8 cellular contexts compared by ENCODE assay signal in the genomic region with DNA sequence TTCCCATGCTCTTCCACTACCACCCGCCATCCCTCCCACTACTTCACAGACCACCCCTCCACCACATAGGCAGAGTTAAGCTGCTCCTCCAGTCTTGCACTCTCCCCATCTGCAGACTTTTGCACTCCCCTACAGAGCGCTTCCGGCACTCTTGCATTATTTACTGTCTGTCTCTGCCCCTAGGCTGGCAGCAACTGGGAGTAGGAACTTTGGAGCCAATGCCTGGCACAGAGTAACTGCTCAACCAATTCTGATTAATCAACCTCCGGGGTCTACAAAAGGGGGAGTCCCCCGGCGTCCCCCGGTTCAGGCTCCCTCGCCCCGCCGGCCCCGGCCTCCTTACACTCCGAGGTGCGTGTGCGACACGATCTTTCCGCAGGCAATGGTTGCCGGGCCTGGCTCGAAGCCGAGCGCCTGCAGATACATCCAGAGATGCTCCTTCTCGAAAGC. TPM values are rescaled to one million over a fixed set of nuclear protein-coding genes. Genes with fewer than 3 reads are reported as not detected.
DNase-seq lines count a peak whose midpoint lies in the region; ATAC-seq, FAIRE-seq and TF ChIP-seq lines count a peak whose summit lies in the region.

No MANE protein-coding gene starts in this region.

- intact Hi-C loops in testis (cut with DNase I; ENCODE audit: low total_unique reads): no loop called here

- H4K20me1 ChIP-seq in GM23248 (ENCODE audit: insufficient read depth): no peaks in the 10 kb centered on the region

- in situ Hi-C loops in GM23248 (cut with MboI): no loop called here

- H3K36me3 ChIP-seq in GM06990 (ENCODE audit: control insufficient read depth, insufficient read depth, low read length) (peaks cover 1% of the 10 kb centered on the region), GM23248 (ENCODE audit: low read depth) (no peaks in the 10 kb centered on the region), ectodermal cell (ENCODE audit: control insufficient read depth, insufficient read depth, low read length) (no peaks in the 10 kb centered on the region), testis (ENCODE audit: low read depth, missing control alignments) (no peaks in the 10 kb centered on the region)

- WGBS in GM23248 (ENCODE audit: low coverage in 1 of 2, low lambda C conversion rate in 2 of 2, missing lambda C conversion rate in 2 of 2), 2 experiments: 0 to 3% methylated on average over 10 to 21 of the region's 21 CpGs
- WGBS in ectodermal cell, 2 experiments: 0 to 1% methylated on average over 21 of the region's 21 CpGs
- 1 to 4% methylated on average over 11 to 21 of the region's 21 CpGs for WGBS in testis, 2 donors

- H3K4me3 ChIP-seq in GM06990 (replicated peaks; ENCODE audit: low read depth, low read length) (peak overlapping the region; percentile 73), GM23248 (peak overlapping the region; percentile 97), LNCaP clone FGC (ENCODE audit: low read depth, low read length) (peak overlapping the region; percentile 97), ectodermal cell (ENCODE audit: insufficient read depth, low read depth, low read length) (peak overlapping the region; percentile 91), testis (peak overlapping the region; percentile 81 to 83)

- H3K27ac ChIP-seq in GM23248: peak overlapping the region; percentile 73
- H3K27ac ChIP-seq in ectodermal cell (ENCODE audit: insufficient read depth, low read depth, low read length, poor library complexity, severe bottlenecking): peak overlapping the region; percentile 50
- H3K27ac ChIP-seq in testis: peak overlapping the region; percentile 66 to 76

- no peak for TF ChIP-seq POLR2A in testis (IDR thresholded peaks at IDR 0.05)

- H3K4me1 ChIP-seq in GM23248 (ENCODE audit: insufficient read depth) (peaks cover 11% of the 10 kb centered on the region), ectodermal cell (ENCODE audit: control insufficient read depth, insufficient read depth, low read length) (peaks cover 4% of the 10 kb centered on the region), testis (peaks cover 9% of the 10 kb centered on the region)

- no peak for DNase-seq in GM06990 (ENCODE audit: extremely low read depth, insufficient read length)
- DNase-seq in GM23248: peak; percentile 62
- no peak for DNase-seq in LNCaP clone FGC (ENCODE audit: low read depth)
- peak; percentile 81 for DNase-seq in mesenteric fat pad (ENCODE audit: low spot score)
- DNase-seq in testis: no peak
- DNase-seq in D721Med (ENCODE audit: insufficient read length, low spot score): no peak

- peak; percentile 19 to 27 for ATAC-seq in activated CD4-positive, CD25-positive, alpha-beta regulatory T cell treated with anti-CD3 and anti-CD28 coated beads, Interleukin-2, amount 50 U/mL, for 24 hours

- peak overlapping the region; percentile 88 for H3K9ac ChIP-seq in GM23248

- H3F3A ChIP-seq in GM23248 (ENCODE audit: insufficient read depth): 0 out of 2 replicates have a peak, but pooled peaks cover 13% of the 10 kb centered on the region

- no peaks in the 10 kb centered on the region for H3K9me3 ChIP-seq in GM23248 (ENCODE audit: low read depth)
- H3K9me3 ChIP-seq in ectodermal cell (ENCODE audit: control insufficient read depth, low read length): no peaks in the 10 kb centered on the region
- H3K9me3 ChIP-seq in testis: no peaks in the 10 kb centered on the region

- H2AFZ ChIP-seq in GM23248: peak overlapping the region; percentile 86

- H3K27me3 ChIP-seq in GM06990 (replicated peaks; ENCODE audit: control insufficient read depth, insufficient read depth, low read length): no peaks in the 10 kb centered on the region
- no peaks in the 10 kb centered on the region for H3K27me3 ChIP-seq in GM23248 (replicated peaks; ENCODE audit: insufficient read depth)
- no peaks in the 10 kb centered on the region for H3K27me3 ChIP-seq in ectodermal cell (ENCODE audit: control insufficient read depth, insufficient read depth, low read length, poor library complexity, severe bottlenecking)
- H3K27me3 ChIP-seq in testis: no peaks in the 10 kb centered on the region

- TF ChIP-seq CTCF in GM06990 (IDR thresholded peaks at IDR 0.05; ENCODE audit: insufficient read depth, low read length, poor library complexity, severe bottlenecking) (no peak), LNCaP clone FGC (IDR thresholded peaks at IDR 0.05; ENCODE audit: control insufficient read depth, extremely low read depth, insufficient read depth) (no peak), testis (IDR thresholded peaks at IDR 0.05) (no peak), D721Med (IDR thresholded peaks at IDR 0.05; ENCODE audit: insufficient read depth, missing control alignments) (no peak)

- peak overlapping the region; percentile 79 for H3K4me2 ChIP-seq in GM23248 (ENCODE audit: unreplicated experiment)

- H3K79me2 ChIP-seq in GM23248 (ENCODE audit: insufficient read depth): peaks cover 50% of the 10 kb centered on the region

- no peaks in the 10 kb centered on the region for H3K9me2 ChIP-seq in GM23248 (ENCODE audit: insufficient read depth)

- no peak for FAIRE-seq in D721Med (lab: Jason Lieb, UNC)

RNA-seq across cellular contexts. Expression of gene HAUS6, which starts 0.5 kb away (rescaled TPM):
- 9.4 and 12.5 TPM in 2 replicates for total RNA-seq in GM23248 (2014; rRNA removed; shearing (Covaris generic))
- polyA plus RNA-seq in GM23248 (2016; fragmentation: Nextera tagmentation; extraction: Ambion mirVana) (7.0 and 7.7 TPM in 2 replicates), testis (ENCODE audit: insufficient read depth, low read depth, low replicate concordance) (30.4 TPM)
- polyA plus RNA-seq in ectodermal cell (2013, experiment 1 of 4): 36.1 TPM
- polyA plus RNA-seq in ectodermal cell (2013, experiment 2 of 4): 39.3 TPM
- polyA plus RNA-seq in ectodermal cell (2013, experiment 3 of 4): 29.5 TPM
- 30.2 TPM for polyA plus RNA-seq in ectodermal cell (2013, experiment 4 of 4)
- total RNA-seq in mesenteric fat pad (11.6 TPM), testis (10 to 100 TPM; 21.9 to 35.7 TPM)

RNA-seq across cellular contexts. Expression of gene PLIN2, which starts 25.1 kb away (rescaled TPM):
- total RNA-seq in GM23248 (2014; rRNA removed; shearing (Covaris generic)): 114 and 120 TPM in 2 replicates
- polyA plus RNA-seq in GM23248 (2016; fragmentation: Nextera tagmentation; extraction: Ambion mirVana) (136 and 141 TPM in 2 replicates), testis (ENCODE audit: insufficient read depth, low read depth, low replicate concordance) (52.3 TPM)
- polyA plus RNA-seq in ectodermal cell (2013, experiment 1 of 4): 81.7 TPM
- polyA plus RNA-seq in ectodermal cell (2013, experiment 2 of 4): 95.5 TPM
- 79.7 TPM for polyA plus RNA-seq in ectodermal cell (2013, experiment 3 of 4)
- 80.5 TPM for polyA plus RNA-seq in ectodermal cell (2013, experiment 4 of 4)
- total RNA-seq in mesenteric fat pad (1,711 TPM), testis (100 to 1,000 TPM; 119 to 136 TPM)

RNA-seq across cellular contexts. Expression of gene RRAGA, which starts 53.0 kb away (rescaled TPM):
- total RNA-seq in GM23248 (2014; rRNA removed; shearing (Covaris generic)): 53.1 and 53.3 TPM in 2 replicates
- polyA plus RNA-seq in GM23248 (2016; fragmentation: Nextera tagmentation; extraction: Ambion mirVana) (217 TPM in 2 replicates), testis (ENCODE audit: insufficient read depth, low read depth, low replicate concordance) (104 TPM)
- 58.6 TPM for polyA plus RNA-seq in ectodermal cell (2013, experiment 1 of 4)
- polyA plus RNA-seq in ectodermal cell (2013, experiment 2 of 4): 62.5 TPM
- 55.9 TPM for polyA plus RNA-seq in ectodermal cell (2013, experiment 3 of 4)
- 61.9 TPM for polyA plus RNA-seq in ectodermal cell (2013, experiment 4 of 4)
- total RNA-seq in mesenteric fat pad (90.5 TPM), testis (10 to 100 TPM; 50.6 to 51.3 TPM)

Comparison
In these comparisons a context has a peak if more than half of its experiments do, and no peak if none do; other contexts are left out.
1. DNase-seq: peak in GM23248 (single experiment) and mesenteric fat pad (single experiment); none in GM06990 (single experiment), LNCaP clone FGC (single experiment), testis (single experiment) and D721Med (single experiment).
2. RNA of gene PLIN2, which starts 25.1 kb away (total RNA-seq): 1,711 TPM in mesenteric fat pad (single experiment); 119 to 136 TPM in testis and 114 to 120 TPM in GM23248; every median in the first group is over 10 times any median in the second.
3. Peak in every context shown above with its lines, with median percentiles within 50 percentile points of each other: H3K4me3 ChIP-seq and H3K27ac ChIP-seq.